In genomic region chr10:43268491-43268890, GRCh38 we compare ENCODE assay signal across 2 cellular contexts.
TF ChIP-seq lines count a peak whose summit lies in the region.

No MANE protein-coding gene starts in this region.

TF ChIP-seq in HEK293T, 16 proteins besides CTCF, POLR2A, EP300 and RAD21:
- TF ChIP-seq PKNOX1 (IDR thresholded peaks at IDR 0.05), result no peak
- TF ChIP-seq ZNF384 (IDR thresholded peaks at IDR 0.05), result no peak
- TF ChIP-seq CTBP1 (IDR thresholded peaks at IDR 0.05; ENCODE audit: borderline replicate concordance), result no peak
- no peak for TF ChIP-seq TARDBP (IDR thresholded peaks at IDR 0.05)
- TF ChIP-seq BHLHE40 (IDR thresholded peaks at IDR 0.05; ENCODE audit: borderline replicate concordance), result no peak
- TF ChIP-seq SUZ12 (IDR thresholded peaks at IDR 0.05), result no peak
- TF ChIP-seq FOXM1 (IDR thresholded peaks at IDR 0.05; ENCODE audit: borderline replicate concordance), result no peak
- no peak for TF ChIP-seq FOXA1 (IDR thresholded peaks at IDR 0.05)
- TF ChIP-seq ELF4 (IDR thresholded peaks at IDR 0.05), result no peak
- no peak for TF ChIP-seq FOXK2 (IDR thresholded peaks at IDR 0.05)
- TF ChIP-seq LEF1 (IDR thresholded peaks at IDR 0.05; ENCODE audit: borderline replicate concordance), result no peak
- TF ChIP-seq HDGF (IDR thresholded peaks at IDR 0.05; ENCODE audit: borderline replicate concordance), result no peak
- no peak for TF ChIP-seq SP1 (IDR thresholded peaks at IDR 0.05)
- TF ChIP-seq ARNT (IDR thresholded peaks at IDR 0.05), result no peak
- no peak for TF ChIP-seq L3MBTL2 (conservative IDR thresholded peaks at IDR 0.05)
- TF ChIP-seq NFRKB (IDR thresholded peaks at IDR 0.05), result no peak

TF ChIP-seq in H1, 55 proteins besides CTCF, POLR2A, EP300 and RAD21:
- TF ChIP-seq RBBP5 (IDR thresholded peaks at IDR 0.05; ENCODE audit: borderline replicate concordance, low read depth, low read length) (no peak), RXRA (IDR thresholded peaks at IDR 0.05; ENCODE audit: insufficient read depth, low read depth, low read length) (no peak), KDM1A (IDR thresholded peaks at IDR 0.05; ENCODE audit: borderline replicate concordance, low read length) (0 out of 2 replicates have a peak, but pooled peaks have one; percentile 46)
